17 cellular contexts compared by ENCODE assay signal in the genomic region with DNA sequence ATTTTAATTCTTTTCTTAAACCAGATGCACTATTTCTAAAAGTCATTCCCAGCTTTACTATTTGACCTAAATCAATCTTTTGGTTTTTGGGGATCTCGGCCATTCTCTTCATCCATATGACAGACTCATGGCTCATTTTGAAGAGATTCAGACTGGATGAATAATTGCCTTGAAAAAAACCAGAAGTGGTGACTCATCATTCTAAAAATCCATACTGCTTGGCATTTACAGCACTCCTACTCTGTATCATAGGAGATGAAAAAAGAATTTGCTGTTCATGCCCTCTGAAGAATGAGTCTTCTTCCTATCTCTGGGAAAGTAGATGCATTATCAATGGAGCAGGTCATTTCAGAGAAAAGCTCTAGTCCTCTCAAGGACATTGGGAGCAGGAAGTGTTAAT.
DNase-seq lines count a peak whose midpoint lies in the region; ATAC-seq and TF ChIP-seq lines count a peak whose summit lies in the region.
"Had no signal": no experiment of that assay in that cellular context is flagged by ENCODE, and none has a peak within 500 bp of the region (broad histone marks: within the 10 kb centered on the region; RNA-seq: fewer than 3 reads in every experiment).

No MANE protein-coding gene starts in this region.

- CTCF ChIA-PET in mammary epithelial cell (lab: Charles Lee; ENCODE audit: low non-redundant PET), result no interaction called here

- H3K9me3 ChIP-seq in mammary epithelial cell (replicated peaks; ENCODE audit: insufficient read depth, low read length), result no peaks in the 10 kb centered on the region
- no peaks in the 10 kb centered on the region for H3K9me3 ChIP-seq in mesenchymal stem cell (ENCODE audit: control insufficient read depth, low read length)
- H3K9me3 ChIP-seq in MM.1S (replicated peaks; ENCODE audit: insufficient read depth, low read length), result no peaks in the 10 kb centered on the region

- in situ Hi-C loops in mammary epithelial cell (cut with MboI; ENCODE audit: low sequenced_read_pairs in 2 of 2), result no loop called here

- no peak for TF ChIP-seq CTCF in mammary epithelial cell (conservative IDR thresholded peaks at IDR 0.05 in 1 of 2, IDR thresholded peaks at IDR 0.05 in 1 of 2; ENCODE audit: extremely low read depth in 1 of 2, insufficient read depth in 1 of 2, low read depth in 1 of 2, low read length in 2 of 2)
- TF ChIP-seq CTCF in MM.1S (IDR thresholded peaks at IDR 0.05; ENCODE audit: low read length), result no peak

- intact Hi-C loops in mammary epithelial cell (cut with micrococcal nuclease), result no loop called here

- H3K4me1 ChIP-seq in mammary epithelial cell (ENCODE audit: insufficient read depth, low read length) (no peaks in the 10 kb centered on the region), mesenchymal stem cell (ENCODE audit: control insufficient read depth, insufficient read depth, low read depth, low read length) (no peaks in the 10 kb centered on the region), MM.1S (ENCODE audit: low read length) (no peaks in the 10 kb centered on the region)

- H2BK15ac ChIP-seq in mesenchymal stem cell (ENCODE audit: low read depth, poor library complexity, severe bottlenecking), result no peak overlapping the region

- H4K91ac ChIP-seq in mesenchymal stem cell (ENCODE audit: low read length), result no peak overlapping the region

- WGBS in mammary epithelial cell (ENCODE audit: low coverage, missing lambda C conversion rate), result 31% methylated on average over 1 of the region's 1 CpG
- WGBS in mesenchymal stem cell, result no CpG with 5 or more reads among the region's 1 CpG

- no peak overlapping the region for H2AK5ac ChIP-seq in mesenchymal stem cell (ENCODE audit: low read length, severe bottlenecking)

- H3K9ac ChIP-seq in mammary epithelial cell (ENCODE audit: insufficient read depth, low read length), result no peak overlapping the region
- H3K9ac ChIP-seq in mesenchymal stem cell (ENCODE audit: low read length), result no peak overlapping the region
- H3K9ac ChIP-seq in MM.1S (ENCODE audit: low read length), result no peak overlapping the region

- no peak for ATAC-seq in HG02571 (IDR thresholded peaks at IDR 0.05; ENCODE audit: unreplicated experiment)
- ATAC-seq: left lobe of liver, right cardiac atrium had no signal

- dilution Hi-C loops in mammary epithelial cell (cut with HindIII; ENCODE audit: low sequenced_read_pairs), result no loop called here

- H3F3A ChIP-seq in MM.1S (ENCODE audit: insufficient read depth, low read length), result no peaks in the 10 kb centered on the region

- no peak overlapping the region for H2BK5ac ChIP-seq in mesenchymal stem cell (ENCODE audit: low read depth, low read length, poor library complexity, severe bottlenecking)

- H3K36me3 ChIP-seq in mammary epithelial cell (ENCODE audit: insufficient read depth, low read length) (no peaks in the 10 kb centered on the region), mesenchymal stem cell (ENCODE audit: control insufficient read depth in 1 of 2, insufficient read depth in 2 of 2, low read depth in 1 of 2, low read length in 2 of 2) (no peaks in the 10 kb centered on the region), MM.1S (replicated peaks; ENCODE audit: insufficient read depth, low read length) (no peaks in the 10 kb centered on the region)

- H3K79me2 ChIP-seq in mammary epithelial cell (ENCODE audit: insufficient read depth, low read length) (no peaks in the 10 kb centered on the region), MM.1S (ENCODE audit: low read length) (no peaks in the 10 kb centered on the region)
- H3K79me2 ChIP-seq: hepatocyte had no signal

- H3K27ac ChIP-seq in mammary epithelial cell (ENCODE audit: insufficient read depth, low read depth, low read length) (no peak overlapping the region), mesenchymal stem cell (ENCODE audit: low read length, poor library complexity, severe bottlenecking) (no peak overlapping the region), MM.1S (ENCODE audit: low read length) (no peak overlapping the region)
- H3K27ac ChIP-seq: hepatocyte had no signal

- no peak overlapping the region for H3K18ac ChIP-seq in mesenchymal stem cell (ENCODE audit: low read depth in 1 of 2, low read length in 2 of 2)

- H3K23ac ChIP-seq in mesenchymal stem cell (ENCODE audit: low read length in 2 of 2), result no peak overlapping the region

- H2BK12ac ChIP-seq in mesenchymal stem cell (ENCODE audit: low read length in 2 of 2), result no peak overlapping the region

- H4K8ac ChIP-seq in mesenchymal stem cell (ENCODE audit: low read length), result no peak overlapping the region

- H3K4me2 ChIP-seq in mammary epithelial cell (ENCODE audit: insufficient read depth, low read depth, low read length), result no peak overlapping the region
- H3K4me2 ChIP-seq in mesenchymal stem cell (ENCODE audit: low read length, poor library complexity, severe bottlenecking), result no peak overlapping the region
- H3K4me2 ChIP-seq in MM.1S (ENCODE audit: low read depth, low read length), result no peak overlapping the region
- H3K4me2 ChIP-seq: hepatocyte had no signal

- no peak overlapping the region for H2AFZ ChIP-seq in mammary epithelial cell (ENCODE audit: low read depth, low read length)
- H2AFZ ChIP-seq in mesenchymal stem cell (ENCODE audit: low read depth, low read length), result no peak overlapping the region
- no peak overlapping the region for H2AFZ ChIP-seq in MM.1S (ENCODE audit: low read length)
- H2AFZ ChIP-seq: hepatocyte had no signal

- no peaks in the 10 kb centered on the region for H3K9me2 ChIP-seq in MM.1S (replicated peaks; ENCODE audit: insufficient read depth, low read length)

- H3K4me3 ChIP-seq in mammary epithelial cell (replicated peaks in 1 of 3; ENCODE audit: insufficient read depth in 1 of 3, low read depth in 2 of 3, low read length in 3 of 3) (no peak overlapping the region), mesenchymal stem cell (ENCODE audit: insufficient read depth in 1 of 2, low read depth in 1 of 2, low read length in 2 of 2) (no peak overlapping the region), MM.1S (ENCODE audit: low read length) (no peak overlapping the region)
- H3K4me3 ChIP-seq: hepatocyte had no signal

- no TSS peak for BruUV-seq in mammary epithelial cell (replicated peaks; lab: Mats Ljungman, UMichigan)

- H3K27me3 ChIP-seq in mammary epithelial cell (ENCODE audit: insufficient read depth, low read length) (no peaks in the 10 kb centered on the region), mesenchymal stem cell (ENCODE audit: control insufficient read depth in 1 of 2, insufficient read depth in 1 of 2, low read length in 2 of 2) (no peaks in the 10 kb centered on the region), MM.1S (replicated peaks; ENCODE audit: insufficient read depth, low read length) (no peaks in the 10 kb centered on the region)
- H3K27me3 ChIP-seq: hepatocyte had no signal

- H4K20me1 ChIP-seq in mammary epithelial cell (ENCODE audit: insufficient read depth, low read length), result no peaks in the 10 kb centered on the region
- no peaks in the 10 kb centered on the region for H4K20me1 ChIP-seq in MM.1S (ENCODE audit: insufficient read depth, low read length)

- no peak overlapping the region for H2BK120ac ChIP-seq in mesenchymal stem cell (ENCODE audit: low read depth, low read length)

- H3K14ac ChIP-seq in mesenchymal stem cell (ENCODE audit: low read length in 2 of 2), result no peak overlapping the region

- DNase-seq in ELR (ENCODE audit: low read depth) (peak; percentile 78), NCI-H446 treated with DMSO at 0.1 percent for 48 hours (lab: John Stamatoyannopoulos, UW) (peak; percentile 43), mammary epithelial cell (peak; percentile 53), mesenchymal stem cell (peak; percentile 32), MM.1S (no peak), pons (ENCODE audit: low spot score) (no peak), SKM-1 (lab: John Stamatoyannopoulos, UW; ENCODE audit: unreplicated experiment) (no peak)
- DNase-seq: activated CD4-positive, alpha-beta T cell treated with anti-CD3 and anti-CD28 coated beads, Interleukin-2, amount 50 U/mL, for 4 hours; naive B cell; NCI-H187; NCI-H69; right cardiac atrium; SHP77; stimulated activated CD4-positive, alpha-beta T cell treated with anti-CD3 and anti-CD28 coated beads, Interleukin-4, amount 100 ng/mL, for 24 hours had no signal

- no peaks in the 10 kb centered on the region for H3K79me1 ChIP-seq in mesenchymal stem cell (replicated peaks; ENCODE audit: low read length, poor library complexity, severe bottlenecking)

- no peak overlapping the region for H3K4ac ChIP-seq in mesenchymal stem cell (ENCODE audit: low read depth in 1 of 2, low read length in 2 of 2)

Comparison
In these comparisons a context has a peak if more than half of its experiments do, and no peak if none do; other contexts are left out.
1. DNase-seq: peak in ELR (single experiment), NCI-H446 treated with DMSO at 0.1 percent for 48 hours (single experiment), mammary epithelial cell (single experiment) and mesenchymal stem cell (single experiment); none in MM.1S (single experiment), pons (single experiment) and SKM-1 (single experiment).